ENCODE assay signal across 1 cellular context in the genomic region with DNA sequence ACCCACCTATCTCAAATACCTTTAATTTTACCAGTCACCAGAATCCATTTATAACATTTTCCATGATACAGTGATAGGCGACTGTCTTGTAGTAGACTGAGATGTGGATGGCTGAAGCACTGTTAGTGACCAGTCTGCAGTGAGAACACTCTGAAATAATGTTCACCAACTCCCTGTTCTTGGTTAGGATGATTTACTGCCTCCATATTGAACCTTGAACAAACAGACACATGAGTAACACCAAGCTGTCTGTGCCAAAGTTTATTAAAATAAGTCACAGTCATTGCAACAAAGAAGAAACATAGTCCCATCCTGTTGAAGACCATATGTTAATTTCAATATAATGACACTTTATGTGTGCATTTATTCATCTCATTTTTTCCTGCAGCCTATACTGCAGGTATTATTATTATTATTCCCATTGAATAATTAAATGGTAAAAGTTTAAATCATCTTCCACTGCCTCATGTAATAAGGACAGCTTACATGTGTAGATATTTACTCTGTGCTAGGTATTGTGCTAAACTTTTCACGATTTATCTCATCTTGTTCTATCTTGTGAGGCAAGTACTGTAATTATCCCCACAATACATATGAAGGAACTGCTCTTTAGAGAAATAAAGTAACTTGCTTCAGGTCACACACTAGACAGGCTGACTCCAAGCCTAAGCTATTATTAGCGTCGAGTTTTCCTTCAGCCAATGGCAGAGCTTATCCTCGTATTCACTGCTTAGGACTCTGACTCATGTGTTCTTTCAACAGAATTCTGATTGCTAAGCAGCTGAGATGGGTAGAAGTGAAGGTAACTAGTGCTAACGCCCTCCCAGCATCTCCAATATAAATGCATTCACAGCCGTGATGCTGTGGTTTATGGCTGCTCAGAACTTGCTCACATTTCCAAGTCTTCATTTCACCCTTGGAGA.
TF ChIP-seq lines count a peak whose summit lies in the region.

No MANE protein-coding gene starts in this region.

TF ChIP-seq in A549, 52 proteins besides CTCF, POLR2A, EP300 and RAD21 (continued from another document):
- TF ChIP-seq, protein P1, sequence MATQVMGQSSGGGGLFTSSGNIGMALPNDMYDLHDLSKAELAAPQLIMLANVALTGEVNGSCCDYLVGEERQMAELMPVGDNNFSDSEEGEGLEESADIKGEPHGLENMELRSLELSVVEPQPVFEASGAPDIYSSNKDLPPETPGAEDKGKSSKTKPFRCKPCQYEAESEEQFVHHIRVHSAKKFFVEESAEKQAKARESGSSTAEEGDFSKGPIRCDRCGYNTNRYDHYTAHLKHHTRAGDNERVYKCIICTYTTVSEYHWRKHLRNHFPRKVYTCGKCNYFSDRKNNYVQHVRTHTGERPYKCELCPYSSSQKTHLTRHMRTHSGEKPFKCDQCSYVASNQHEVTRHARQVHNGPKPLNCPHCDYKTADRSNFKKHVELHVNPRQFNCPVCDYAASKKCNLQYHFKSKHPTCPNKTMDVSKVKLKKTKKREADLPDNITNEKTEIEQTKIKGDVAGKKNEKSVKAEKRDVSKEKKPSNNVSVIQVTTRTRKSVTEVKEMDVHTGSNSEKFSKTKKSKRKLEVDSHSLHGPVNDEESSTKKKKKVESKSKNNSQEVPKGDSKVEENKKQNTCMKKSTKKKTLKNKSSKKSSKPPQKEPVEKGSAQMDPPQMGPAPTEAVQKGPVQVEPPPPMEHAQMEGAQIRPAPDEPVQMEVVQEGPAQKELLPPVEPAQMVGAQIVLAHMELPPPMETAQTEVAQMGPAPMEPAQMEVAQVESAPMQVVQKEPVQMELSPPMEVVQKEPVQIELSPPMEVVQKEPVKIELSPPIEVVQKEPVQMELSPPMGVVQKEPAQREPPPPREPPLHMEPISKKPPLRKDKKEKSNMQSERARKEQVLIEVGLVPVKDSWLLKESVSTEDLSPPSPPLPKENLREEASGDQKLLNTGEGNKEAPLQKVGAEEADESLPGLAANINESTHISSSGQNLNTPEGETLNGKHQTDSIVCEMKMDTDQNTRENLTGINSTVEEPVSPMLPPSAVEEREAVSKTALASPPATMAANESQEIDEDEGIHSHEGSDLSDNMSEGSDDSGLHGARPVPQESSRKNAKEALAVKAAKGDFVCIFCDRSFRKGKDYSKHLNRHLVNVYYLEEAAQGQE (IDR thresholded peaks at IDR 0.05), result no peak
- TF ChIP-seq MYC (IDR thresholded peaks at IDR 0.05; ENCODE audit: borderline replicate concordance, low read length), result no peak
- no peak for TF ChIP-seq TP53 (CRISPR knock-in tag; IDR thresholded peaks at IDR 0.05)
- no peak for TF ChIP-seq ESRRA (IDR thresholded peaks at IDR 0.05; ENCODE audit: borderline replicate concordance, low read length)
- TF ChIP-seq EHMT2 (IDR thresholded peaks at IDR 0.05; ENCODE audit: low read depth), result no peak
- TF ChIP-seq SREBF2 (IDR thresholded peaks at IDR 0.05), result no peak
- TF ChIP-seq ZFP36 (IDR thresholded peaks at IDR 0.05; ENCODE audit: borderline replicate concordance, partially characterized antibody), result no peak
- no peak for TF ChIP-seq FOSL2 (IDR thresholded peaks at IDR 0.05)
- no peak for TF ChIP-seq FOSL2 (CRISPR knock-in tag; IDR thresholded peaks at IDR 0.05)
- no peak for TF ChIP-seq GATA3 (IDR thresholded peaks at IDR 0.05; ENCODE audit: borderline replicate concordance)
- no peak for TF ChIP-seq SMC3 (IDR thresholded peaks at IDR 0.05)
- no peak for TF ChIP-seq HOXB5 (CRISPR knock-in tag; IDR thresholded peaks at IDR 0.05)
